In genomic region chr14:75301666-75302325, GRCh38 we compare ENCODE assay signal across 10 cellular contexts. TPM values are rescaled to one million over a fixed set of nuclear protein-coding genes. Genes with fewer than 3 reads are reported as not detected.
A peak's percentile ranks its signal among the peaks of the same experiment; 100 is the strongest.
DNase-seq lines count a peak whose midpoint lies in the region; ATAC-seq and TF ChIP-seq lines count a peak whose summit lies in the region.
"Had no signal": no experiment of that assay in that cellular context is flagged by ENCODE, and none has a peak within 500 bp of the region (broad histone marks: within the 10 kb centered on the region; RNA-seq: fewer than 3 reads in every experiment).

No MANE protein-coding gene starts in this region.

- intact Hi-C loops in colonic mucosa (cut with DNase I), result loop anchor here (2.0 to 10.0 kb wide), 2 partner anchors 169 to 357 kb away; no protein-coding TSS in a partner anchor

- no peaks in the 10 kb centered on the region for H3K79me2 ChIP-seq in neural progenitor cell (ENCODE audit: low read depth)

- H3K27ac ChIP-seq in colonic mucosa, result no peak overlapping the region
- no peak overlapping the region for H3K27ac ChIP-seq in neural progenitor cell

- no peak overlapping the region for H3K27ac Mint-ChIP-seq in neural progenitor cell

- peaks cover 2% of the 10 kb centered on the region for H3K27me3 Mint-ChIP-seq in neural progenitor cell (ENCODE audit: insufficient read depth, low read depth)

- H3K4me1 ChIP-seq in colonic mucosa (no peaks in the 10 kb centered on the region), neural progenitor cell (no peaks in the 10 kb centered on the region)

- H2AFZ ChIP-seq in neural progenitor cell (replicated peaks), result no peak overlapping the region

- no peak overlapping the region for H3K4me3 ChIP-seq in colonic mucosa
- no peak overlapping the region for H3K4me3 ChIP-seq in neural progenitor cell
- H3K4me3 ChIP-seq: smooth muscle cell had no signal

- no peaks in the 10 kb centered on the region for H3K36me3 ChIP-seq in colonic mucosa
- no peaks in the 10 kb centered on the region for H3K36me3 ChIP-seq in neural progenitor cell

- TF ChIP-seq CTCF in colonic mucosa (IDR thresholded peaks at IDR 0.05) (no peak), neural progenitor cell (IDR thresholded peaks at IDR 0.05) (no peak)

- H3K4me3 Mint-ChIP-seq in neural progenitor cell, result peak overlapping the region; percentile 21

- H3K27me3 ChIP-seq in colonic mucosa (no peaks in the 10 kb centered on the region), neural progenitor cell (no peaks in the 10 kb centered on the region)

- H4K20me1 ChIP-seq in neural progenitor cell (ENCODE audit: low read depth), result no peaks in the 10 kb centered on the region

- no peaks in the 10 kb centered on the region for H3K9me3 Mint-ChIP-seq in neural progenitor cell

- peak; percentile 34 for DNase-seq in ELF-1 (ENCODE audit: low read depth, low spot score)
- DNase-seq in OCI-M1 (lab: John Stamatoyannopoulos, UW), result peak; percentile 76
- DNase-seq in colonic mucosa, result peak; percentile 59
- no peak for DNase-seq in neural progenitor cell (ENCODE audit: low spot score)
- DNase-seq in DMS 273 (lab: John Stamatoyannopoulos, UW; ENCODE audit: unreplicated experiment), result no peak
- no peak for DNase-seq in A172 (ENCODE audit: low spot score)
- no peak for DNase-seq in NCI-H1105 treated with DMSO at 0.1 percent for 48 hours (lab: John Stamatoyannopoulos, UW)
- DNase-seq: NCI-H524 treated with DMSO at 0.1 percent for 48 hours had no signal

- peaks cover 5% of the 10 kb centered on the region for H3K4me1 Mint-ChIP-seq in neural progenitor cell

- no peaks in the 10 kb centered on the region for H3F3A ChIP-seq in neural progenitor cell (ENCODE audit: low read depth)

- no peak overlapping the region for H3K4me2 ChIP-seq in neural progenitor cell
- H3K4me2 ChIP-seq: smooth muscle cell had no signal

- H3K9ac ChIP-seq in colonic mucosa (ENCODE audit: low read depth in 2 of 2, low read length in 2 of 2), result no peak overlapping the region
- H3K9ac ChIP-seq in neural progenitor cell, result no peak overlapping the region

- H3K9me3 ChIP-seq in colonic mucosa (no peaks in the 10 kb centered on the region), neural progenitor cell (ENCODE audit: low read depth) (no peaks in the 10 kb centered on the region)

- ATAC-seq in HG03135 (IDR thresholded peaks at IDR 0.05; ENCODE audit: unreplicated experiment), result no peak

- H3K36me3 Mint-ChIP-seq in neural progenitor cell, result no peaks in the 10 kb centered on the region

RNA-seq across cellular contexts. Expression of gene FOS, which starts 23.2 kb away (rescaled TPM):
- total RNA-seq in colonic mucosa (10 to 100 TPM; 86.9 to 98.4 TPM), neural progenitor cell (ENCODE audit: low replicate concordance) (32.9 and 98.6 TPM in 2 replicates)
- total RNA-seq in A172 (2014; rRNA removed; shearing (Covaris generic)), result 0.89 and 2.2 TPM in 2 replicates

Comparison
In these comparisons a context has a peak if more than half of its experiments do, and no peak if none do; other contexts are left out.
1. DNase-seq: peak in ELF-1 (single experiment), OCI-M1 (single experiment) and colonic mucosa (single experiment); none in neural progenitor cell (single experiment), DMS 273 (single experiment), A172 (single experiment) and NCI-H1105 treated with DMSO at 0.1 percent for 48 hours (single experiment).
2. RNA of gene FOS, which starts 23.2 kb away (total RNA-seq): 86.9 to 98.4 TPM in colonic mucosa and 32.9 to 98.6 TPM in neural progenitor cell; 0.89 to 2.2 TPM in A172; every median in the first group is over 10 times any median in the second.